Comparison of ENCODE assay signal across 8 cellular contexts in the genomic region with DNA sequence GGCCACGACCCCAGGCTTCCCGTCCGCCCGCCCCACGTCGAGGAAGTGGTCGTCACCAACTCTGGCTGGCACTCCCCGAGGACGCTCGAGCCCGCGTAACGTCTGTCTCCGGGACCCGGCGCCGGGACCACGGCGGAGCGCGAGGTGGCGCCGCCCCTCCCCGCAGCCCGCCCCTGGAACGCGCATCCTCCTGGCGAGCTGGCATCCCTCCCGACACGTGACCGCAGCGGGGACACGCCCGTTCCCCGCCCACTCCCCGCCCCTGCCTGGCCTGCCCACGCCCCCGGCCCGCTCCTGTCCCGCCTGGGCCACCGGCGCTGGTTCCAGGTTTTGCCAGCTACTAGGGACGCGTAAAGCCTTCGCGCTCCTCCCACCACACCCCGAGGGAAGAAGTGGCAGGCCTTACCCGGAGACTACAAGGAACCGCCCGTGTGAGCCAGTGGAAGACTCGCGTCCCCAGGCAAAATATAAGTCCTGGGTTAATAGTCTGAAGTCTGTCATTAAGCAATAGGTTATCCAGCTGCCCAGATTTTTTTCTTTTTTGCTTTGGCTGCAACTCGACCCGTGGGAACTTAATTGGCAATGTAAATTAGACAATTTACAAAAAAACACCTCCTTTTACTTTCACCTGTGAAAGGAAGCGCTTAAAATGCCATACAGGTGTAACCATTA. TPM values are rescaled to one million over a fixed set of nuclear protein-coding genes. Genes with fewer than 3 reads are reported as not detected.
A peak's percentile ranks its signal among the peaks of the same experiment; 100 is the strongest.
DNase-seq lines count a peak whose midpoint lies in the region; ATAC-seq, FAIRE-seq and TF ChIP-seq lines count a peak whose summit lies in the region.

OSBPL1A (minus strand) TSS at position 131 of the 672 bp plus-strand sequence. CDS start 20,291 bp downstream, outside the sequence.

- H3K4me1 Mint-ChIP-seq in activated T-cell treated with anti-CD3 and anti-CD28 coated beads, Interleukin-2, amount 50 U/mL, for 4 hours (ENCODE audit: low read depth): peaks cover 34% of the 10 kb centered on the region

- intact Hi-C loops in PC-9 (cut with micrococcal nuclease; ENCODE audit: unreplicated experiment): loop anchor here (2.0 to 5.0 kb wide), 2 partner anchors 31 to 36 kb away; no protein-coding TSS in a partner anchor

- H3K4me3 ChIP-seq in PC-9 (peak within 1 kb of the TSS; percentile 71), epithelial cell of proximal tubule (ENCODE audit: low read depth, low read length) (peak within 1 kb of the TSS; percentile 72), mononuclear cell (ENCODE audit: low read length) (peak within 1 kb of the TSS; percentile 59)

- H3K4me2 ChIP-seq in PC-9: peak within 1 kb of the TSS; percentile 92

- H3K9me2 ChIP-seq in PC-9 (ENCODE audit: insufficient read depth): no peaks in the 10 kb centered on the region

- H3K79me2 ChIP-seq in PC-9 (ENCODE audit: low read depth): no peaks in the 10 kb centered on the region

- no peaks in the 10 kb centered on the region for H3K9me3 Mint-ChIP-seq in activated T-cell treated with anti-CD3 and anti-CD28 coated beads, Interleukin-2, amount 50 U/mL, for 4 hours

- H3K4me3 Mint-ChIP-seq in activated T-cell treated with anti-CD3 and anti-CD28 coated beads, Interleukin-2, amount 50 U/mL, for 4 hours: peak within 1 kb of the TSS; percentile 84

- peak within 1 kb of the TSS; percentile 99 for H2AFZ ChIP-seq in PC-9

- CTCF ChIA-PET in PC-9 (lab: Charles Lee): interaction anchor here (0.6 kb wide), 1 partner anchor 10 kb away, joined by 3 read pairs; no protein-coding TSS in a partner anchor

- no peaks in the 10 kb centered on the region for H3K9me3 ChIP-seq in PC-9 (ENCODE audit: insufficient read depth, low read depth)
- no peaks in the 10 kb centered on the region for H3K9me3 ChIP-seq in mononuclear cell (ENCODE audit: low read depth, low read length)

- no peak for TF ChIP-seq CTCF in PC-9 (conservative IDR thresholded peaks at IDR 0.05)
- TF ChIP-seq CTCF in epithelial cell of proximal tubule (conservative IDR thresholded peaks at IDR 0.05; ENCODE audit: low read depth, low read length): no peak

- TF ChIP-seq POLR2A in GM12892 (IDR thresholded peaks at IDR 0.05; ENCODE audit: low read depth, low read length): no peak

- no peak for FAIRE-seq in GM12892 (lab: Jason Lieb, UNC)

- H3K27me3 Mint-ChIP-seq in activated T-cell treated with anti-CD3 and anti-CD28 coated beads, Interleukin-2, amount 50 U/mL, for 4 hours (ENCODE audit: low read depth): peaks cover 18% of the 10 kb centered on the region

- H4K20me1 ChIP-seq in PC-9 (ENCODE audit: insufficient read depth): no peaks in the 10 kb centered on the region

- POLR2A ChIA-PET in PC-9 (lab: Charles Lee; ENCODE audit: unreplicated experiment): interaction anchor here (0.6 kb wide), 1 partner anchor 32 kb away, joined by 3 read pairs; no protein-coding TSS in a partner anchor

- H3K36me3 Mint-ChIP-seq in activated T-cell treated with anti-CD3 and anti-CD28 coated beads, Interleukin-2, amount 50 U/mL, for 4 hours (ENCODE audit: insufficient read depth): no peaks in the 10 kb centered on the region

- DNase-seq in GM12892 (ENCODE audit: insufficient read length) (peak; percentile 19), KBM-7 (peak; percentile 91), PC-9 (peak; percentile 78 to 89), epithelial cell of proximal tubule (ENCODE audit: low read depth) (peak; percentile 16)
- peak; percentile 77 for DNase-seq in activated T-cell treated with anti-CD3 and anti-CD28 coated beads, Interleukin-2, amount 50 U/mL, for 4 hours
- peak; percentile 63 to 64 for DNase-seq in stimulated activated CD8-positive, alpha-beta memory T cell treated with anti-CD3 and anti-CD28 coated beads, Interleukin-15, amount 100 ng/mL, for 48 hours (ENCODE audit: low read depth in 2 of 2)

- no peaks in the 10 kb centered on the region for H3F3A ChIP-seq in PC-9 (ENCODE audit: insufficient read depth, low read depth)

- in situ Hi-C loops in KBM-7 (cut with MboI; ENCODE audit: low pct_unique_long_range_greater_than_20kb, low sequenced_read_pairs): no loop called here

- ATAC-seq in activated T-cell treated with anti-CD3 and anti-CD28 coated beads, Interleukin-2, amount 50 U/mL, for 4 hours: peak; percentile 84 to 89
- ATAC-seq in HG03095 (IDR thresholded peaks at IDR 0.05; ENCODE audit: unreplicated experiment): no peak

- H3K4me1 ChIP-seq in PC-9 (replicated peaks; ENCODE audit: insufficient read depth): peaks cover 9% of the 10 kb centered on the region; the same call in 1 of the 2 replicates
- H3K4me1 ChIP-seq in mononuclear cell (ENCODE audit: insufficient read depth, low read length): peaks cover 30% of the 10 kb centered on the region

- no peak within 1 kb of the TSS for H3K27ac ChIP-seq in PC-9

- no peaks in the 10 kb centered on the region for H3K27me3 ChIP-seq in PC-9 (ENCODE audit: insufficient read depth, low read depth)
- H3K27me3 ChIP-seq in mononuclear cell (ENCODE audit: insufficient read depth, low read length): no peaks in the 10 kb centered on the region

- no TSS peak for BruUV-seq in PC-9 (replicated peaks; lab: Mats Ljungman, UMichigan)

- no peaks in the 10 kb centered on the region for H3K36me3 ChIP-seq in PC-9 (ENCODE audit: low read depth)

RNA-seq across cellular contexts. Expression of gene OSBPL1A, which starts in this region (rescaled TPM):
- not detected for polyA plus RNA-seq in GM12892 (2012; ENCODE audit: missing spikeins)
- total RNA-seq in PC-9 (2021): 33.7 and 37.4 TPM in 2 replicates
- total RNA-seq in activated T-cell treated with anti-CD3 and anti-CD28 coated beads, Interleukin-2, amount 50 U/mL, for 4 hours: 1 to 10 TPM; 1.3 to 2.7 (median 2.2) TPM
- 20.8 and 24.7 TPM in 2 replicates for total RNA-seq in epithelial cell of proximal tubule
- total RNA-seq in mononuclear cell: 4.2 TPM

Comparison
In these comparisons a context has a peak if more than half of its experiments do, and no peak if none do; other contexts are left out.
1. DNase-seq: peak in every context shown above with its lines; median percentile 91 in KBM-7; 84 in PC-9; 77 in activated T-cell treated with anti-CD3 and anti-CD28 coated beads, Interleukin-2, amount 50 U/mL, for 4 hours; 64 in stimulated activated CD8-positive, alpha-beta memory T cell treated with anti-CD3 and anti-CD28 coated beads, Interleukin-15, amount 100 ng/mL, for 48 hours; 19 in GM12892; 16 in epithelial cell of proximal tubule.